In the genomic region with DNA sequence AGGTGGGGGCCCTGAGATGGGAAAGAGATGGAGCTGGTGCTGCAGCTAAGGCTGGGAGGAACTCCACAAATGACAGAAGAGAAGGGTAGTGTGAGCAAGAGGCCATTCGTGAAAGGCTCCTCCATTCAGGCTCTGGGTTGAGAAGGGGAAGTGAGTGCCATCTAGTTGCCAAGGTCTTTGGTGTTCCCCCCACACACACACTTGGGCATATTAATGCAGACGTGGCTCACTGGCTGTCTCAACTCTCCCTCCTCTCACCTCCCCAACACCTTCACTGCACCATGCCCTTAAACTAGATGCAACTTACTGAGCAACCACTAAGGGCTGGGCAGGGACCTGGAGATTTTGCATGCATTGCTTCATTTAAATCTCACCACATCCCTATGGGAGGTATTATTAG, we compare ENCODE assay signal across 19 cellular contexts. TPM values are rescaled to one million over a fixed set of nuclear protein-coding genes. Genes with fewer than 3 reads are reported as not detected.
"Had no signal": no experiment of that assay in that cellular context is flagged by ENCODE, and none has a peak within 500 bp of the region (broad histone marks: within the 10 kb centered on the region; RNA-seq: fewer than 3 reads in every experiment).

No MANE protein-coding gene starts in this region.

- H3K9me3 ChIP-seq: left ventricle myocardium inferior, psoas muscle, sigmoid colon, stomach had no signal

- DNase-seq: activated CD4-positive, alpha-beta T cell treated with anti-CD3 and anti-CD28 coated beads, Interleukin-2, amount 50 U/mL, for 1 hour; activated effector memory CD4-positive, alpha-beta T cell treated with Interleukin-2 at 50 U/mL for 16 hours; activated naive CD8-positive, alpha-beta T cell treated with anti-CD3 and anti-CD28 coated beads for 36 hours; activated T-cell treated with anti-CD3 and anti-CD28 coated beads, Interleukin-2, amount 50 U/mL, for 1 hour; brain microvascular endothelial cell; cerebellar nuclear complex; dermis blood vessel endothelial cell; kidney; left ventricle myocardium inferior; mesendoderm; nephron progenitor cell; psoas muscle; sigmoid colon; stomach had no signal

- H3K36me3 ChIP-seq: brain microvascular endothelial cell, left ventricle myocardium inferior, sigmoid colon, stomach had no signal

- H3K4me2 ChIP-seq: hepatocyte had no signal

- FAIRE-seq: kidney had no signal

- H3K79me2 ChIP-seq: hepatocyte had no signal

- H3K27ac ChIP-seq: brain microvascular endothelial cell, hepatocyte, left ventricle myocardium inferior, psoas muscle, sigmoid colon, stomach had no signal

- ATAC-seq: psoas muscle had no signal

- H3K27me3 ChIP-seq: brain microvascular endothelial cell, sigmoid colon had no signal

- H2AFZ ChIP-seq: hepatocyte had no signal

- H3K4me3 ChIP-seq: hepatocyte, left ventricle myocardium inferior, psoas muscle, sigmoid colon, stomach had no signal

- H3K4me1 ChIP-seq: left ventricle myocardium inferior, psoas muscle, sigmoid colon, stomach had no signal

RNA-seq across cellular contexts. Expression of a gene that starts 8.7 kb away (rescaled TPM):
- total RNA-seq: activated naive CD8-positive, alpha-beta T cell treated with anti-CD3 and anti-CD28 coated beads for 36 hours; dermis blood vessel endothelial cell; epithelial cell of proximal tubule; hepatocyte; kidney; left ventricle myocardium inferior; osteoblast; psoas muscle; sigmoid colon; stomach; urinary bladder had no signal
- polyA plus RNA-seq: hepatocyte, psoas muscle, sigmoid colon, stomach, thymus, urinary bladder had no signal
